In genomic region chr9:71562140-71562539, GRCh38 we compare ENCODE assay signal across 2 cellular contexts.
A peak's percentile ranks its signal among the peaks of the same experiment; 100 is the strongest.
TF ChIP-seq lines count a peak whose summit lies in the region.

No MANE protein-coding gene starts in this region.

TF ChIP-seq in H1, 55 proteins besides CTCF, POLR2A, EP300 and RAD21:
- no peak for TF ChIP-seq GABPA (IDR thresholded peaks at IDR 0.05; ENCODE audit: borderline replicate concordance, insufficient read depth, low read length)
- TF ChIP-seq ATF2 (IDR thresholded peaks at IDR 0.05; ENCODE audit: low read length) = 0 out of 2 replicates have a peak, but pooled peaks have one; percentile 38
TF ChIP-seq in H1: peak in this region for 1.

TF ChIP-seq in HepG2, 621 proteins besides CTCF, POLR2A, EP300 and RAD21:
- TF ChIP-seq SPEN (CRISPR knock-in tag; IDR thresholded peaks at IDR 0.05; ENCODE audit: low read depth) = no peak
- no peak for TF ChIP-seq ZNF275 (CRISPR knock-in tag; IDR thresholded peaks at IDR 0.05; ENCODE audit: borderline replicate concordance)
- TF ChIP-seq PHF5A (CRISPR knock-in tag; IDR thresholded peaks at IDR 0.05; ENCODE audit: low read depth, unreplicated experiment) = no peak
- no peak for TF ChIP-seq MLXIP (CRISPR knock-in tag; IDR thresholded peaks at IDR 0.05; ENCODE audit: borderline replicate concordance)
- TF ChIP-seq ZBTB46 (CRISPR knock-in tag; IDR thresholded peaks at IDR 0.05; ENCODE audit: borderline replicate concordance) = no peak
- TF ChIP-seq NR2F2 (IDR thresholded peaks at IDR 0.05; ENCODE audit: borderline replicate concordance, low read depth) = no peak
- no peak for TF ChIP-seq YY1 (IDR thresholded peaks at IDR 0.05; ENCODE audit: insufficient read depth, insufficient replicate concordance, low read depth, low read length)
- TF ChIP-seq JUND (CRISPR knock-in tag; IDR thresholded peaks at IDR 0.05) = no peak
